In the genomic region with DNA sequence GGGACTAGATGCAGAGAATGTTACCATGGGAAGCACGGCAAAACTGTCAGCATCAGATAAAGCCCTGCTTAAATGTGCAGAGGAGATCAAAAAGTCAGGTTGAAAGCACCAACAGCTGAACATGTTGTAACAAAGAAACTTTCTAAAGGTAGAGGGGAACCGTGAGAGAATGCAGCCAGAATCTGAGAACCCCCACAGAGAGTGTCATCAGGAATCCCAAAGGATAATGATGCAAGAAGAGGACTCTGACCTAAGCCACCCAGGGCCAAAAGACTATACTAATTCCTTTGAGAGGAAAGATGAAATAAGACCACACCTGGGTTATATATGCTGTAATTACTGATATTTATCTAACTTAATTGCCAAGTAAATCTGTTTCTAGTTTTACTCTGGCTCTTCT, we compare ENCODE assay signal across 19 cellular contexts.
DNase-seq lines count a peak whose midpoint lies in the region; FAIRE-seq and TF ChIP-seq lines count a peak whose summit lies in the region.
"Had no signal": no experiment of that assay in that cellular context is flagged by ENCODE, and none has a peak within 500 bp of the region (broad histone marks: within the 10 kb centered on the region; RNA-seq: fewer than 3 reads in every experiment).

No MANE protein-coding gene starts in this region.

- H3K9ac ChIP-seq in GM23248 (no peak overlapping the region), SK-N-SH (no peak overlapping the region), keratinocyte (ENCODE audit: control insufficient read depth, extremely low read depth, insufficient read depth, low read length) (no peak overlapping the region), neuronal stem cell (ENCODE audit: low read depth, low read length, poor library complexity) (no peak overlapping the region)
- H3K9ac ChIP-seq: BLaER1 had no signal

- no peak overlapping the region for H2AK5ac ChIP-seq in neuronal stem cell (ENCODE audit: low read depth, low read length)

- H2AFZ ChIP-seq in GM23248 = no peak overlapping the region
- no peak overlapping the region for H2AFZ ChIP-seq in SK-N-SH (ENCODE audit: low read depth)
- H2AFZ ChIP-seq in keratinocyte (ENCODE audit: control insufficient read depth, low read length) = peak overlapping the region; percentile 3
- no peak overlapping the region for H2AFZ ChIP-seq in neuronal stem cell (ENCODE audit: low read length)

- H3K4me1 ChIP-seq in GM23248 (ENCODE audit: insufficient read depth) = peaks cover 26% of the 10 kb centered on the region
- H3K4me1 ChIP-seq in SK-N-SH (ENCODE audit: control insufficient read depth in 1 of 2, insufficient read depth in 2 of 2, low read depth in 1 of 2, low read length in 1 of 2) = peaks cover 0 to 19% of the 10 kb centered on the region in 2 experiments
- peaks cover 17% of the 10 kb centered on the region for H3K4me1 ChIP-seq in keratinocyte (ENCODE audit: control insufficient read depth, extremely low read depth, insufficient read depth, low read length)
- H3K4me1 ChIP-seq in neuronal stem cell (ENCODE audit: control insufficient read depth in 2 of 2, insufficient read depth in 1 of 2, low read depth in 1 of 2, low read length in 2 of 2) = peaks cover 2 to 3% of the 10 kb centered on the region in 2 donors
- H3K4me1 ChIP-seq: BLaER1, HAP-1 had no signal

- H3K36me3 ChIP-seq in GM23248 (ENCODE audit: low read depth) (no peaks in the 10 kb centered on the region), SK-N-SH (replicated peaks in 1 of 2; ENCODE audit: control insufficient read depth in 1 of 2, insufficient read depth in 2 of 2, low read length in 1 of 2) (peaks cover 0 to 3% of the 10 kb centered on the region in 2 experiments), keratinocyte (ENCODE audit: control insufficient read depth in 2 of 2, extremely low read depth in 1 of 2, insufficient read depth in 2 of 2, low read length in 2 of 2) (peaks cover 0 to 1% of the 10 kb centered on the region in 2 experiments), neuronal stem cell (replicated peaks in 1 of 2; ENCODE audit: control insufficient read depth in 2 of 2, insufficient read depth in 2 of 2, low read length in 2 of 2) (no peaks in the 10 kb centered on the region)
- H3K36me3 ChIP-seq: BLaER1, HAP-1 had no signal

- dilution Hi-C loops in keratinocyte (cut with MboI; ENCODE audit: extremely low pct_ligation_motif_present, low sequenced_read_pairs) = no loop called here

- H3K23ac ChIP-seq in neuronal stem cell (ENCODE audit: low read depth, low read length, poor library complexity) = no peak overlapping the region

- DNase-seq in GM23248 = peak; percentile 16
- DNase-seq in SK-N-SH = no peak
- no peak for DNase-seq in keratinocyte (ENCODE audit: low read depth, low spot score)
- no peak for DNase-seq in neuronal stem cell (ENCODE audit: low spot score)
- no peak for DNase-seq in DMS53 treated with DMSO at 0.1 percent for 48 hours (lab: John Stamatoyannopoulos, UW; ENCODE audit: unreplicated experiment)
- DNase-seq in Kasumi-1 (lab: John Stamatoyannopoulos, UW) = no peak
- DNase-seq in effector CD8-positive, alpha-beta T cell (lab: John Stamatoyannopoulos, UW) = no peak
- DNase-seq: CD4-positive, alpha-beta T cell; COR-L47; DND-41; KBM-7; NCI-H1105 treated with DMSO at 0.1 percent for 48 hours; NCI-H2029 treated with DMSO at 0.1 percent for 48 hours; NCI-H345; NCI-H82; OCI-M1 had no signal

- H3K79me1 ChIP-seq in neuronal stem cell (ENCODE audit: low read depth, low read length) = peaks cover 2% of the 10 kb centered on the region

- H3K27ac ChIP-seq in GM23248 = no peak overlapping the region
- H3K27ac ChIP-seq in SK-N-SH (ENCODE audit: low read depth in 2 of 2, low read length in 1 of 2) = no peak overlapping the region
- H3K27ac ChIP-seq in keratinocyte (ENCODE audit: control insufficient read depth, insufficient read depth, low read length) = no peak overlapping the region
- no peak overlapping the region for H3K27ac ChIP-seq in neuronal stem cell (replicated peaks; ENCODE audit: low read length)
- H3K27ac ChIP-seq: BLaER1 had no signal

- H3F3A ChIP-seq in GM23248 (ENCODE audit: insufficient read depth) (peaks cover 13% of the 10 kb centered on the region), SK-N-SH (replicated peaks; ENCODE audit: insufficient read depth) (peaks cover 8% of the 10 kb centered on the region)

- H3K4me3 ChIP-seq in GM23248 (no peak overlapping the region), SK-N-SH (ENCODE audit: low read depth in 2 of 2, low read length in 1 of 2) (no peak overlapping the region), keratinocyte (ENCODE audit: control insufficient read depth in 2 of 3, extremely low read depth in 1 of 3, insufficient read depth in 2 of 3, low read depth in 1 of 3, low read length in 3 of 3) (no peak overlapping the region), neuronal stem cell (ENCODE audit: low read length in 2 of 2) (no peak overlapping the region)
- H3K4me3 ChIP-seq: BLaER1, HAP-1 had no signal

- no peaks in the 10 kb centered on the region for H3K79me2 ChIP-seq in GM23248 (ENCODE audit: insufficient read depth)
- H3K79me2 ChIP-seq in SK-N-SH (ENCODE audit: insufficient read depth) = no peaks in the 10 kb centered on the region
- H3K79me2 ChIP-seq in keratinocyte (ENCODE audit: control insufficient read depth, insufficient read depth, low read length) = no peaks in the 10 kb centered on the region

- TF ChIP-seq CTCF in SK-N-SH (IDR thresholded peaks at IDR 0.05) (no peak), keratinocyte (optimal IDR thresholded peaks at IDR 0.05 in 1 of 3, IDR thresholded peaks at IDR 0.05 in 1 of 3, conservative IDR thresholded peaks at IDR 0.05 in 1 of 3; ENCODE audit: extremely low read depth in 1 of 3, insufficient read depth in 2 of 3, low read length in 3 of 3) (no peak)

- H3K9me2 ChIP-seq in GM23248 (ENCODE audit: insufficient read depth) (no peaks in the 10 kb centered on the region), SK-N-SH (no peaks in the 10 kb centered on the region)

- no peaks in the 10 kb centered on the region for H3K9me1 ChIP-seq in keratinocyte (ENCODE audit: control insufficient read depth, extremely low read depth, insufficient read depth, low read length)

- in situ Hi-C loops in GM23248 (cut with MboI) = no loop called here

- H3K14ac ChIP-seq in neuronal stem cell (ENCODE audit: low read length) = no peak overlapping the region

- CTCF ChIA-PET in SK-N-SH (lab: Yijun Ruan, JAX) = interaction anchor here (0.7 to 1.7 kb wide), 4 partner anchors 14 to 285 kb away, joined by 3 to 4 read pairs (median 4); no protein-coding TSS in a partner anchor

- H4K20me1 ChIP-seq in GM23248 (ENCODE audit: insufficient read depth) = no peaks in the 10 kb centered on the region
- H4K20me1 ChIP-seq in SK-N-SH (ENCODE audit: insufficient read depth) = no peaks in the 10 kb centered on the region
- H4K20me1 ChIP-seq in keratinocyte (ENCODE audit: control insufficient read depth, extremely low read depth, insufficient read depth, low read length) = no peaks in the 10 kb centered on the region
- H4K20me1 ChIP-seq: BLaER1 had no signal

- 76 to 78% methylated on average over 2 of the region's 2 CpGs for WGBS in GM23248 (ENCODE audit: low coverage in 1 of 2, low lambda C conversion rate in 2 of 2, missing lambda C conversion rate in 2 of 2), 2 experiments
- WGBS in SK-N-SH (ENCODE audit: low lambda C conversion rate) = 68% methylated on average over 2 of the region's 2 CpGs
- WGBS in neuronal stem cell (ENCODE audit: extremely low coverage in 2 of 2, insufficient read length in 2 of 2, insufficient replicate concordance in 1 of 2), 2 donors = no CpG with 5 or more reads among the region's 2 CpGs

- no peak overlapping the region for H3K4me2 ChIP-seq in GM23248 (ENCODE audit: unreplicated experiment)
- no peak overlapping the region for H3K4me2 ChIP-seq in SK-N-SH
- no peak overlapping the region for H3K4me2 ChIP-seq in keratinocyte (ENCODE audit: control insufficient read depth, extremely low read depth, insufficient read depth, low read depth, low read length)
- no peak overlapping the region for H3K4me2 ChIP-seq in neuronal stem cell (ENCODE audit: insufficient read depth, low read length, poor library complexity, severe bottlenecking)
- H3K4me2 ChIP-seq: BLaER1 had no signal

- no peak overlapping the region for H2BK5ac ChIP-seq in neuronal stem cell (ENCODE audit: low read length)

- no peak overlapping the region for H4K8ac ChIP-seq in neuronal stem cell (ENCODE audit: low read depth, low read length)

- H2BK15ac ChIP-seq in neuronal stem cell (ENCODE audit: low read length) = no peak overlapping the region

- H4K91ac ChIP-seq in neuronal stem cell (ENCODE audit: low read depth, low read length, poor library complexity) = no peak overlapping the region

- no peak; a peak in 1 of 4 replicates for TF ChIP-seq EP300 in SK-N-SH (IDR thresholded peaks at IDR 0.05; ENCODE audit: borderline replicate concordance in 1 of 2, low read depth in 1 of 2, low read length in 1 of 2)

- H2BK12ac ChIP-seq in neuronal stem cell (ENCODE audit: low read length) = no peak overlapping the region

- H3K4ac ChIP-seq in neuronal stem cell (ENCODE audit: low read length) = no peak overlapping the region

- peak overlapping the region; percentile 40 for H3K18ac ChIP-seq in neuronal stem cell (ENCODE audit: low read length)

- no peak for TF ChIP-seq RAD21 in SK-N-SH (IDR thresholded peaks at IDR 0.05; ENCODE audit: low read length)

- no peak overlapping the region for H2BK120ac ChIP-seq in neuronal stem cell (ENCODE audit: low read depth, low read length)

- POLR2A ChIA-PET in SK-N-SH (lab: Yijun Ruan, JAX) = no interaction called here

- peaks cover 2% of the 10 kb centered on the region for H3K9me3 ChIP-seq in GM23248 (ENCODE audit: low read depth)
- no peaks in the 10 kb centered on the region for H3K9me3 ChIP-seq in SK-N-SH
- H3K9me3 ChIP-seq in keratinocyte (ENCODE audit: control insufficient read depth, low read depth, low read length) = no peaks in the 10 kb centered on the region
- H3K9me3 ChIP-seq in neuronal stem cell (replicated peaks in 1 of 2; ENCODE audit: control insufficient read depth in 2 of 2, insufficient read depth in 1 of 2, low read depth in 1 of 2, low read length in 2 of 2) = no peaks in the 10 kb centered on the region
- H3K9me3 ChIP-seq: BLaER1, HAP-1 had no signal

- H3K27me3 ChIP-seq in GM23248 (replicated peaks; ENCODE audit: insufficient read depth) (no peaks in the 10 kb centered on the region), SK-N-SH (ENCODE audit: insufficient read depth) (no peaks in the 10 kb centered on the region), keratinocyte (ENCODE audit: control insufficient read depth, extremely low read depth, insufficient read depth, low read length) (no peaks in the 10 kb centered on the region), neuronal stem cell (ENCODE audit: control insufficient read depth in 3 of 3, insufficient read depth in 3 of 3, low read depth in 1 of 3, low read length in 3 of 3) (no peaks in the 10 kb centered on the region)
- H3K27me3 ChIP-seq: BLaER1 had no signal

- FAIRE-seq in keratinocyte (lab: Jason Lieb, UNC) = no peak
- FAIRE-seq: GM12891 had no signal

TF ChIP-seq in SK-N-SH, 30 proteins besides CTCF, POLR2A, EP300 and RAD21 (continues in another document):
- no peak for TF ChIP-seq GABPA (IDR thresholded peaks at IDR 0.05; ENCODE audit: low read depth)
- TF ChIP-seq JUND (IDR thresholded peaks at IDR 0.05) = 0 out of 2 replicates have a peak, but pooled peaks have one; percentile 21
- peak; percentile 82 for TF ChIP-seq TCF12 (IDR thresholded peaks at IDR 0.05)
- no peak for TF ChIP-seq FOXJ3 (CRISPR knock-in tag; IDR thresholded peaks at IDR 0.05)
